ENCODE assay signal across 8 cellular contexts in the genomic region with DNA sequence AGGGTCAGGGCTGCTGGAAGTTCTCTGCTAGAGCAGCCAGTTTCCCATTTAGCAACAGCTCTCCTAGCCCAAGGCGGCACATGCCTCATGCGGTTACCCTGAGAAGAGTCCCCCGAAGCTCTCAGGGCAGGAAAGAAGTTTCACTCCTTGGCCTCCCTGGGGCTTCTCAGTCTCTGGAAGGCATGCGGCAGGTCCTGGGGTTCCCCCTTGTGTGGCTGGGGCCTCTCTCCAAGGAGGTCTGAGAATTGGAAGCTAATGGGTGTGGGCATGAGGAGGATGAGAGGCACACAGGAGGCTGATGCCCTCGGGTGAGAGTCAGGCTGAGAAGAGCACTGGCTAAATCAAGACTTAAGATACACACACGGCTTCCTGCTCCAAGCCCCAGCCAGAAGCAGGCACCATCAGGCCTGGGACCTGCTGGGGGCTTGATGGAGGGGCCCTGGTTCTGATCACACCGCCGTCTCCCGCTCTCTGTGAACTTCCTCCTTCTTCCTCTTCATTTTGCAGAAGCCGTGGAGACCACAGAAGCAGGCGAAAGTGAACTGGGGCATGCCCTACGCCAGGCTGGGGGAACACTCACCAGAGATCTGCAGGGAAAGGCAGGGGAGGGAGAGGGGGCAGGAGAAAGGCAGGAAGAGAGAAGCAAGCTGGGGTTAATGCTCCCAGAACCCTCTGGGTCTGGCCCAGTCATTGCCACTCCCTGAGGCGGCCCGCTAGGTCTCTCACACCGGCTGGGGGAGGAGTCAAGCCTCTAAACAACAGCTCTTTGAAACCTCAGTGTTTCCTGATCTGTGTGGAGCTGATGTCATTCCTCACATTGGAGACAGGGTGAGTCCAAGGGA. TPM values are rescaled to one million over a fixed set of nuclear protein-coding genes. Genes with fewer than 3 reads are reported as not detected.
A peak's percentile ranks its signal among the peaks of the same experiment; 100 is the strongest.
DNase-seq lines count a peak whose midpoint lies in the region; ATAC-seq and TF ChIP-seq lines count a peak whose summit lies in the region.

No MANE protein-coding gene starts in this region.

- H3K4me3 ChIP-seq in GM06990 (replicated peaks; ENCODE audit: low read depth, low read length): no peak overlapping the region
- no peak overlapping the region for H3K4me3 ChIP-seq in ectodermal cell (ENCODE audit: insufficient read depth, low read depth, low read length)

- WGBS in ectodermal cell, 2 experiments: 68 to 72% methylated on average over 15 of the region's 15 CpGs

- ATAC-seq in HG02642 (IDR thresholded peaks at IDR 0.05; ENCODE audit: poor library complexity, unreplicated experiment) (peak; percentile 65), HG03045 (IDR thresholded peaks at IDR 0.05; ENCODE audit: unreplicated experiment) (no peak)
- ATAC-seq in stimulated activated naive CD8-positive, alpha-beta T cell treated with anti-CD3 and anti-CD28 coated beads, Interleukin-15, Interleukin-2, amounts not matched to agents 100 U/mL and 50 U/mL, for 24 hours: peak; percentile 93

- peak overlapping the region; percentile 81 for H3K27ac ChIP-seq in ectodermal cell (ENCODE audit: insufficient read depth, low read depth, low read length, poor library complexity, severe bottlenecking)

- no peaks in the 10 kb centered on the region for H3K9me3 ChIP-seq in ectodermal cell (ENCODE audit: control insufficient read depth, low read length)

- H3K4me1 ChIP-seq in ectodermal cell (ENCODE audit: control insufficient read depth, insufficient read depth, low read length): peaks cover 72% of the 10 kb centered on the region

- peak; percentile 63 for DNase-seq in GM06990 (ENCODE audit: extremely low read depth, insufficient read length)
- DNase-seq in NCI-H2196 (lab: John Stamatoyannopoulos, UW; ENCODE audit: unreplicated experiment): peak; percentile 94
- DNase-seq in activated CD4-positive, alpha-beta T cell treated with anti-CD3 and anti-CD28 coated beads, Interleukin-2, amount 50 U/mL, for 1 hour: peak; percentile 62
- peak; percentile 68 for DNase-seq in myocyte (ENCODE audit: low read depth)
- DNase-seq in stimulated activated naive CD8-positive, alpha-beta T cell treated with anti-CD3 and anti-CD28 coated beads, Interleukin-15, Interleukin-2, amounts not matched to agents 100 U/mL and 50 U/mL, for 24 hours: peak; percentile 72

- H3K27me3 ChIP-seq in GM06990 (replicated peaks; ENCODE audit: control insufficient read depth, insufficient read depth, low read length) (no peaks in the 10 kb centered on the region), ectodermal cell (ENCODE audit: control insufficient read depth, insufficient read depth, low read length, poor library complexity, severe bottlenecking) (no peaks in the 10 kb centered on the region)

- no peak for TF ChIP-seq CTCF in GM06990 (IDR thresholded peaks at IDR 0.05; ENCODE audit: insufficient read depth, low read length, poor library complexity, severe bottlenecking)

- H3K36me3 ChIP-seq in GM06990 (ENCODE audit: control insufficient read depth, insufficient read depth, low read length) (no peaks in the 10 kb centered on the region), ectodermal cell (ENCODE audit: control insufficient read depth, insufficient read depth, low read length) (no peaks in the 10 kb centered on the region)

RNA-seq across cellular contexts. Expression of a gene that starts 15.1 kb away (rescaled TPM):
- polyA plus RNA-seq in ectodermal cell (2013, experiment 1 of 4): 16.6 TPM
- 19.7 TPM for polyA plus RNA-seq in ectodermal cell (2013, experiment 2 of 4)
- 8.4 TPM for polyA plus RNA-seq in ectodermal cell (2013, experiment 3 of 4)
- polyA plus RNA-seq in ectodermal cell (2013, experiment 4 of 4): 9.3 TPM
- not detected in 2 replicates for total RNA-seq in myocyte
- polyA plus RNA-seq in myocyte (2012): not detected

RNA-seq across cellular contexts. Expression of a gene that starts 18.8 kb away (rescaled TPM):
- 30.6 TPM for polyA plus RNA-seq in ectodermal cell (2013, experiment 1 of 4)
- polyA plus RNA-seq in ectodermal cell (2013, experiment 2 of 4): 29.1 TPM
- polyA plus RNA-seq in ectodermal cell (2013, experiment 3 of 4): 15.1 TPM
- 21.4 TPM for polyA plus RNA-seq in ectodermal cell (2013, experiment 4 of 4)
- not detected in 2 replicates for total RNA-seq in myocyte
- not detected for polyA plus RNA-seq in myocyte (2012)
